9 cellular contexts compared by ENCODE assay signal in genomic region chr12:46549527-46550265, GRCh38.
A peak's percentile ranks its signal among the peaks of the same experiment; 100 is the strongest.
DNase-seq lines count a peak whose midpoint lies in the region; ATAC-seq, FAIRE-seq and TF ChIP-seq lines count a peak whose summit lies in the region.
"Had no signal": no experiment of that assay in that cellular context is flagged by ENCODE, and none has a peak within 500 bp of the region (broad histone marks: within the 10 kb centered on the region; RNA-seq: fewer than 3 reads in every experiment).

No MANE protein-coding gene starts in this region.

- peak overlapping the region; percentile 99 for H3K27ac Mint-ChIP-seq in activated CD4-positive, alpha-beta T cell treated with anti-CD3 and anti-CD28 coated beads for 36 hours
- H3K27ac Mint-ChIP-seq in T-helper 17 cell: no peak overlapping the region
- H3K27ac Mint-ChIP-seq: B cell had no signal

- no peak overlapping the region for H4K5ac ChIP-seq in H1 (ENCODE audit: insufficient read length, low read depth, low read length)

- no peak overlapping the region for H4K91ac ChIP-seq in H1 (replicated peaks; ENCODE audit: insufficient read length, low read length)

- no peak overlapping the region for H2BK20ac ChIP-seq in H1 (ENCODE audit: low read length)

- no peak overlapping the region for H4K8ac ChIP-seq in H1 (ENCODE audit: extremely low read depth, insufficient read depth, low read length)

- H3K27ac ChIP-seq in H1 (ENCODE audit: low read depth, low read length): no peak overlapping the region
- H3K27ac ChIP-seq in lower lobe of right lung: no peak overlapping the region

- TF ChIP-seq CTCF in H1 (IDR thresholded peaks at IDR 0.05; ENCODE audit: control extremely low read depth in 1 of 3, insufficient read depth in 1 of 3, low read depth in 1 of 3, low read length in 3 of 3): no peak
- no peak for TF ChIP-seq CTCF in lower lobe of right lung (IDR thresholded peaks at IDR 0.05)

- no peak for TF ChIP-seq POLR2A in H1 (IDR thresholded peaks at IDR 0.05; ENCODE audit: control extremely low read depth in 1 of 2, low read depth in 2 of 2, low read length in 2 of 2)

- peaks cover 8% of the 10 kb centered on the region for H3K9me3 Mint-ChIP-seq in activated CD4-positive, alpha-beta T cell treated with anti-CD3 and anti-CD28 coated beads for 36 hours (ENCODE audit: low read depth)

- H3K14ac ChIP-seq in H1 (ENCODE audit: insufficient read length): no peak overlapping the region

- H3K9me3 ChIP-seq in T-helper 17 cell (ENCODE audit: control insufficient read depth, low read length, poor library complexity, severe bottlenecking) (no peaks in the 10 kb centered on the region), H1 (ENCODE audit: insufficient read depth in 2 of 2, low read depth in 1 of 2, low read length in 1 of 2) (peaks cover 15 to 16% of the 10 kb centered on the region in 2 experiments), lower lobe of right lung (no peaks in the 10 kb centered on the region)

- H3K79me2 ChIP-seq in H1 (ENCODE audit: control insufficient read depth in 1 of 2, insufficient read depth in 2 of 2, low read length in 2 of 2): no peaks in the 10 kb centered on the region

- no peak overlapping the region for H3K23ac ChIP-seq in H1 (ENCODE audit: insufficient read length)

- no peak overlapping the region for H3K9ac ChIP-seq in H1 (replicated peaks in 1 of 4; ENCODE audit: extremely low read depth in 1 of 4, low read depth in 3 of 4, low read length in 3 of 4)

- H3K36me3 Mint-ChIP-seq in activated CD4-positive, alpha-beta T cell treated with anti-CD3 and anti-CD28 coated beads for 36 hours (ENCODE audit: low read depth): no peaks in the 10 kb centered on the region
- H3K36me3 Mint-ChIP-seq in T-helper 17 cell (ENCODE audit: low read depth): no peaks in the 10 kb centered on the region

- no peak overlapping the region for H2AFZ ChIP-seq in H1 (ENCODE audit: low read length)

- no peaks in the 10 kb centered on the region for H3K27me3 Mint-ChIP-seq in activated CD4-positive, alpha-beta T cell treated with anti-CD3 and anti-CD28 coated beads for 36 hours
- no peaks in the 10 kb centered on the region for H3K27me3 Mint-ChIP-seq in T-helper 17 cell
- H3K27me3 Mint-ChIP-seq: B cell had no signal

- POLR2A ChIA-PET in activated CD4-positive, alpha-beta T cell treated with anti-CD3 and anti-CD28 coated beads for 36 hours (lab: Charles Lee): interaction anchor here (0.6 to 1.7 kb wide), 5 partner anchors 26 to 178 kb away, joined by 3 to 6 read pairs (median 3); no protein-coding TSS in a partner anchor
- POLR2A ChIA-PET in H1 (lab: Charles Lee; ENCODE audit: partially characterized antibody): no interaction called here

- H3K4me2 ChIP-seq in H1 (ENCODE audit: insufficient read depth in 1 of 2, low read depth in 2 of 2, low read length in 2 of 2): no peak overlapping the region

- no peaks in the 10 kb centered on the region for H3K23me2 ChIP-seq in H1 (ENCODE audit: low read depth, low read length)

- H2BK5ac ChIP-seq in H1 (ENCODE audit: low read depth, low read length): no peak overlapping the region

- peak; percentile 85 for ATAC-seq in activated CD4-positive, alpha-beta T cell treated with anti-CD3 and anti-CD28 coated beads for 36 hours
- peak; percentile 32 for ATAC-seq in T-helper 17 cell
- no peak for ATAC-seq in lower lobe of right lung
- ATAC-seq in HG02970 (IDR thresholded peaks at IDR 0.05; ENCODE audit: low FRiP score, unreplicated experiment): no peak

- CTCF ChIA-PET in activated CD4-positive, alpha-beta T cell treated with anti-CD3 and anti-CD28 coated beads for 36 hours (lab: Charles Lee): interaction anchor here (0.7 to 1.4 kb wide), 3 partner anchors 13 to 94 kb away, joined by 3 to 4 read pairs (median 4); no protein-coding TSS in a partner anchor
- CTCF ChIA-PET in H1 (lab: Charles Lee; ENCODE audit: partially characterized antibody): no interaction called here

- H2AK5ac ChIP-seq in H1 (ENCODE audit: low read depth, low read length): no peak overlapping the region

- H3K4me1 ChIP-seq in H1 (replicated peaks in 1 of 4; ENCODE audit: control insufficient read depth in 3 of 4, insufficient read depth in 4 of 4, low read length in 3 of 4): no peaks in the 10 kb centered on the region
- no peaks in the 10 kb centered on the region for H3K4me1 ChIP-seq in lower lobe of right lung

- H3K4me1 Mint-ChIP-seq in activated CD4-positive, alpha-beta T cell treated with anti-CD3 and anti-CD28 coated beads for 36 hours: peaks cover 63% of the 10 kb centered on the region
- peaks cover 21% of the 10 kb centered on the region for H3K4me1 Mint-ChIP-seq in T-helper 17 cell

- H2BK15ac ChIP-seq in H1 (ENCODE audit: low read length): no peak overlapping the region

- no peak overlapping the region for H3K4ac ChIP-seq in H1 (replicated peaks; ENCODE audit: insufficient read length, low read depth, low read length)

- 86% methylated on average over 7 of the region's 7 CpGs; no CpG with 5 or more reads in 1 of the 2 experiments for WGBS in H1 (ENCODE audit: extremely low coverage in 1 of 2, insufficient coverage in 1 of 2, insufficient read length in 1 of 2, insufficient replicate concordance in 2 of 2, low coverage in 1 of 2, low lambda C conversion rate in 2 of 2, missing lambda C conversion rate in 1 of 2), 2 experiments

- H3K18ac ChIP-seq in H1 (ENCODE audit: extremely low read depth, low read length): no peak overlapping the region

- no peaks in the 10 kb centered on the region for H4K20me1 ChIP-seq in H1 (replicated peaks in 1 of 2; ENCODE audit: control insufficient read depth in 1 of 2, insufficient read depth in 2 of 2, low read length in 2 of 2)

- H3K36me3 ChIP-seq in H1 (ENCODE audit: control insufficient read depth in 2 of 4, insufficient read depth in 4 of 4, low read length in 3 of 4): peaks cover 0 to 2% (median 0%) of the 10 kb centered on the region in 4 experiments; a peak in 2 of 8 replicates
- H3K36me3 ChIP-seq in lower lobe of right lung: no peaks in the 10 kb centered on the region

- no peak for TF ChIP-seq EP300 in H1 (IDR thresholded peaks at IDR 0.05; ENCODE audit: borderline replicate concordance in 1 of 2, low read depth in 2 of 2, low read length in 2 of 2)

- no peaks in the 10 kb centered on the region for H3K79me1 ChIP-seq in H1 (ENCODE audit: low read depth, low read length)

- H2BK120ac ChIP-seq in H1 (replicated peaks; ENCODE audit: low read depth, low read length): no peak overlapping the region

- 0 out of 2 replicates have a peak overlapping the region, but pooled peaks have one; percentile 13 for H2BK12ac ChIP-seq in H1 (ENCODE audit: low read depth, low read length)

- H3K4me3 ChIP-seq in H1 (ENCODE audit: extremely low read depth in 1 of 4, insufficient read depth in 2 of 4, low read depth in 3 of 4, low read length in 4 of 4) (no peak overlapping the region), lower lobe of right lung (no peak overlapping the region)

- H3K4me3 Mint-ChIP-seq in activated CD4-positive, alpha-beta T cell treated with anti-CD3 and anti-CD28 coated beads for 36 hours: peak overlapping the region; percentile 50
- H3K4me3 Mint-ChIP-seq in T-helper 17 cell: no peak overlapping the region
- H3K4me3 Mint-ChIP-seq: B cell had no signal

- peak; percentile 70 for DNase-seq in activated CD4-positive, alpha-beta T cell treated with anti-CD3 and anti-CD28 coated beads for 36 hours
- DNase-seq in activated CD4-positive, alpha-beta T cell treated with anti-CD3 and anti-CD28 coated beads, Interleukin-2, amount 50 U/mL, for 4 hours: no peak
- DNase-seq in T-helper 17 cell (no peak), H1 (ENCODE audit: low read depth in 1 of 2, low spot score in 2 of 2) (no peak), activated gamma-delta T cell (lab: John Stamatoyannopoulos, UW) (no peak), lower lobe of right lung (no peak)
- DNase-seq in stimulated activated CD8-positive, alpha-beta memory T cell treated with anti-CD3 and anti-CD28 coated beads, Interleukin-4, amount 100 ng/mL, for 24 hours (ENCODE audit: low read depth): peak; percentile 4

- no peak for FAIRE-seq in H1 (lab: Jason Lieb, UNC)

- no peak for TF ChIP-seq RAD21 in H1 (IDR thresholded peaks at IDR 0.05 in 1 of 2, conservative IDR thresholded peaks at IDR 0.05 in 1 of 2; ENCODE audit: low read depth in 2 of 2, low read length in 2 of 2)

- no peaks in the 10 kb centered on the region for H3K27me3 ChIP-seq in H1 (replicated peaks in 1 of 4; ENCODE audit: control insufficient read depth in 3 of 4, extremely low read depth in 1 of 4, insufficient read depth in 3 of 4, low read length in 3 of 4)
- H3K27me3 ChIP-seq in lower lobe of right lung (ENCODE audit: low read depth): no peaks in the 10 kb centered on the region

- no peak overlapping the region for H3K56ac ChIP-seq in H1 (replicated peaks; ENCODE audit: insufficient read length, low read depth, low read length)

- intact Hi-C loops in activated CD4-positive, alpha-beta T cell treated with anti-CD3 and anti-CD28 coated beads for 36 hours (cut with DNase I, micrococcal nuclease): loop anchor here (1.0 to 10.0 kb wide), 13 partner anchors 25 to 845 kb away; partner anchors contain the start of genes SLC38A2 (in 2 of the 2), SCAF11 (in 1 of the 2) and SLC38A1 (in 1 of the 2)
- intact Hi-C loops in lower lobe of right lung (cut with DNase I): no loop called here

TF ChIP-seq in H1, 55 proteins besides CTCF, POLR2A, EP300 and RAD21 (continues in another document):
- TF ChIP-seq HDAC6 (IDR thresholded peaks at IDR 0.05; ENCODE audit: low read depth, low read length) (no peak), CREB1 (IDR thresholded peaks at IDR 0.05) (no peak), RNF2 (IDR thresholded peaks at IDR 0.05; ENCODE audit: borderline replicate concordance, low read depth, low read length, missing control alignments, poor library complexity, severe bottlenecking) (no peak), PHF8 (conservative IDR thresholded peaks at IDR 0.05; ENCODE audit: low read depth, low read length) (no peak), NRF1 (IDR thresholded peaks at IDR 0.05; ENCODE audit: low read depth, low read length) (no peak), BACH1 (IDR thresholded peaks at IDR 0.05; ENCODE audit: low read length) (no peak), RXRA (IDR thresholded peaks at IDR 0.05; ENCODE audit: insufficient read depth, low read depth, low read length) (no peak), TEAD4 (IDR thresholded peaks at IDR 0.05; ENCODE audit: low read depth, low read length) (no peak), GABPA (IDR thresholded peaks at IDR 0.05; ENCODE audit: borderline replicate concordance, insufficient read depth, low read length) (no peak), KDM1A (IDR thresholded peaks at IDR 0.05; ENCODE audit: borderline replicate concordance, low read length) (no peak), SP2 (IDR thresholded peaks at IDR 0.05; ENCODE audit: low read length) (no peak), CHD2 (IDR thresholded peaks at IDR 0.05; ENCODE audit: low read length) (no peak), HDAC2 (IDR thresholded peaks at IDR 0.05; ENCODE audit: borderline replicate concordance in 1 of 2, low read depth in 2 of 2, low read length in 2 of 2) (no peak), KDM4A (IDR thresholded peaks at IDR 0.05; ENCODE audit: low read depth, low read length, severe bottlenecking) (no peak)

Comparison
In these comparisons a context has a peak if more than half of its experiments do, and no peak if none do; other contexts are left out.
1. DNase-seq: peak in activated CD4-positive, alpha-beta T cell treated with anti-CD3 and anti-CD28 coated beads for 36 hours (single experiment) and stimulated activated CD8-positive, alpha-beta memory T cell treated with anti-CD3 and anti-CD28 coated beads, Interleukin-4, amount 100 ng/mL, for 24 hours (single experiment); none in activated CD4-positive, alpha-beta T cell treated with anti-CD3 and anti-CD28 coated beads, Interleukin-2, amount 50 U/mL, for 4 hours (0 of 2), T-helper 17 cell (0 of 3), H1 (0 of 2), activated gamma-delta T cell (single experiment) and lower lobe of right lung (single experiment).
2. ATAC-seq: peak in activated CD4-positive, alpha-beta T cell treated with anti-CD3 and anti-CD28 coated beads for 36 hours (single experiment) and T-helper 17 cell (single experiment); none in lower lobe of right lung (0 of 2) and HG02970 (single experiment).